1 cellular context compared by ENCODE assay signal in genomic region chr6:89011436-89011835, GRCh38.
A peak's percentile ranks its signal among the peaks of the same experiment; 100 is the strongest.
TF ChIP-seq lines count a peak whose summit lies in the region.

No MANE protein-coding gene starts in this region.

TF ChIP-seq in GM12878, 131 proteins besides CTCF, POLR2A, EP300 and RAD21:
- TF ChIP-seq LARP7 (IDR thresholded peaks at IDR 0.05) (no peak), SIX5 (IDR thresholded peaks at IDR 0.05; ENCODE audit: low read depth, low read length, severe bottlenecking) (no peak), SUPT20H (IDR thresholded peaks at IDR 0.05; ENCODE audit: borderline replicate concordance, control insufficient read depth, low read depth, low read length) (no peak), SUZ12 (IDR thresholded peaks at IDR 0.05; ENCODE audit: unreplicated experiment) (no peak), CBX5 (IDR thresholded peaks at IDR 0.05; ENCODE audit: low read depth) (no peak), PAX8 (IDR thresholded peaks at IDR 0.05) (no peak), YY1 (IDR thresholded peaks at IDR 0.05; ENCODE audit: low read depth, low read length) (peak; percentile 47; the same call in 1 of the 2 replicates)
TF ChIP-seq in GM12878: peak in this region for 1.
